In the genomic region with DNA sequence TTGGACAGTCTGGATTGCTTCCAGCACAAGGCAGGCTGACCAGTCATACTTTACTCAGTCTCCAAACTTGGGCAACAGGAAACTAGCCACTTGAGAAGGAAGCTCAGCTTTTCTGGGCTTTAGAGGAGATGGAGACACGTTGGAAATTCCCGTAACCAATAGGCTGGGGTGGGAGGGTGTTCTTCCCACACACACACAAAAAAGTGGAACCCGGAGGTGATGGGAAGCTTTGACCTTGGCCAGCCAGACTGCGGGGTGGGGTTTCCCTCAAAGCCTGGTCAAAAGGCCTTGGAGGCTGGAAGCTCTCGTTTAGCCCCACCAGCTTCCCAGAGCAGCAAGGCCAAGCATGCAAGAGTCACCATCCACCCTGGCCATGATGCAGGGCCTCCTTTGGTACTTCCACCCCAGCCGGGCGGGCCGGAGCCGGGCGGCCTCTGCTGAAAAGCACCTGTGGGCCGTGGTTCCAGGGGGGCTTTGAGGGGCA, we compare ENCODE assay signal across 1 cellular context.
TF ChIP-seq lines count a peak whose summit lies in the region.

No MANE protein-coding gene starts in this region.

TF ChIP-seq in WTC11, 78 proteins besides CTCF, POLR2A, EP300 and RAD21 (continued from another document):
- TF ChIP-seq, protein P1, sequence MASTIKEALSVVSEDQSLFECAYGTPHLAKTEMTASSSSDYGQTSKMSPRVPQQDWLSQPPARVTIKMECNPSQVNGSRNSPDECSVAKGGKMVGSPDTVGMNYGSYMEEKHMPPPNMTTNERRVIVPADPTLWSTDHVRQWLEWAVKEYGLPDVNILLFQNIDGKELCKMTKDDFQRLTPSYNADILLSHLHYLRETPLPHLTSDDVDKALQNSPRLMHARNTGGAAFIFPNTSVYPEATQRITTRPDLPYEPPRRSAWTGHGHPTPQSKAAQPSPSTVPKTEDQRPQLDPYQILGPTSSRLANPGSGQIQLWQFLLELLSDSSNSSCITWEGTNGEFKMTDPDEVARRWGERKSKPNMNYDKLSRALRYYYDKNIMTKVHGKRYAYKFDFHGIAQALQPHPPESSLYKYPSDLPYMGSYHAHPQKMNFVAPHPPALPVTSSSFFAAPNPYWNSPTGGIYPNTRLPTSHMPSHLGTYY (CRISPR knock-in tag; IDR thresholded peaks at IDR 0.05): no peak
- no peak for TF ChIP-seq FOXJ3 (CRISPR knock-in tag; IDR thresholded peaks at IDR 0.05; ENCODE audit: borderline replicate concordance)
- TF ChIP-seq ATF3 (CRISPR knock-in tag; conservative IDR thresholded peaks at IDR 0.05): no peak
- TF ChIP-seq, protein P2, sequence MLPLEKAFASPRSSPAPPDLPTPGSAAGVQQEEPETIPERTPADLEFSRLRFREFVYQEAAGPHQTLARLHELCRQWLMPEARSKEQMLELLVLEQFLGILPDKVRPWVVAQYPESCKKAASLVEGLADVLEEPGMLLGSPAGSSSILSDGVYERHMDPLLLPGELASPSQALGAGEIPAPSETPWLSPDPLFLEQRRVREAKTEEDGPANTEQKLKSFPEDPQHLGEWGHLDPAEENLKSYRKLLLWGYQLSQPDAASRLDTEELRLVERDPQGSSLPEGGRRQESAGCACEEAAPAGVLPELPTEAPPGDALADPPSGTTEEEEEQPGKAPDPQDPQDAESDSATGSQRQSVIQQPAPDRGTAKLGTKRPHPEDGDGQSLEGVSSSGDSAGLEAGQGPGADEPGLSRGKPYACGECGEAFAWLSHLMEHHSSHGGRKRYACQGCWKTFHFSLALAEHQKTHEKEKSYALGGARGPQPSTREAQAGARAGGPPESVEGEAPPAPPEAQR (CRISPR knock-in tag; IDR thresholded peaks at IDR 0.05): no peak
